Comparison of ENCODE assay signal across 12 cellular contexts in genomic region chr3:169604568-169604967, GRCh38. TPM values are rescaled to one million over a fixed set of nuclear protein-coding genes. Genes with fewer than 3 reads are reported as not detected.
A peak's percentile ranks its signal among the peaks of the same experiment; 100 is the strongest.
DNase-seq lines count a peak whose midpoint lies in the region; ATAC-seq and TF ChIP-seq lines count a peak whose summit lies in the region.
"Had no signal": no experiment of that assay in that cellular context is flagged by ENCODE, and none has a peak within 500 bp of the region (broad histone marks: within the 10 kb centered on the region; RNA-seq: fewer than 3 reads in every experiment).

No MANE protein-coding gene starts in this region.

- CTCF ChIA-PET in MCF 10A (lab: Yijun Ruan, JAX) = interaction anchor here (0.6 to 3.3 kb wide), 16 partner anchors 9 to 602 kb away, joined by 3 to 14 read pairs (median 3); no protein-coding TSS in a partner anchor
- CTCF ChIA-PET in CD4-positive, alpha-beta T cell (lab: Charles Lee) = no interaction called here

- no peaks in the 10 kb centered on the region for H3K4me1 Mint-ChIP-seq in MCF 10A (ENCODE audit: insufficient read depth, unreplicated experiment)
- peaks cover 4% of the 10 kb centered on the region for H3K4me1 Mint-ChIP-seq in endodermal cell
- H3K4me1 Mint-ChIP-seq in CD4-positive, alpha-beta T cell (ENCODE audit: low read depth) = no peaks in the 10 kb centered on the region
- H3K4me1 Mint-ChIP-seq: T-helper 17 cell had no signal

- H3K9ac ChIP-seq in endodermal cell (ENCODE audit: extremely low read depth, low read length, poor library complexity, severe bottlenecking) = no peak overlapping the region

- no TSS peak for BruUV-seq in MCF 10A (replicated peaks; lab: Mats Ljungman, UMichigan)

- peak; percentile 25 for DNase-seq in MCF 10A (ENCODE audit: unreplicated experiment)
- no peak for DNase-seq in breast epithelium (ENCODE audit: low spot score in 2 of 2)
- DNase-seq in NAMALWA (ENCODE audit: low spot score) = peak; percentile 40
- peak; percentile 52 for DNase-seq in endodermal cell
- DNase-seq in upper lobe of right lung = no peak
- no peak for DNase-seq in CD4-positive, alpha-beta T cell
- DNase-seq in retina = no peak
- DNase-seq: aorta, NCI-H446, T-helper 17 cell had no signal

- peak; percentile 18 for TF ChIP-seq CTCF in MCF 10A (IDR thresholded peaks at IDR 0.05; ENCODE audit: unreplicated experiment)
- no peak for TF ChIP-seq CTCF in breast epithelium (IDR thresholded peaks at IDR 0.05)
- peak; percentile 72 for TF ChIP-seq CTCF in endodermal cell (conservative IDR thresholded peaks at IDR 0.05)
- peak; percentile 11 for TF ChIP-seq CTCF in upper lobe of right lung (IDR thresholded peaks at IDR 0.05)
- no peak for TF ChIP-seq CTCF in CD4-positive, alpha-beta T cell (IDR thresholded peaks at IDR 0.05)

- POLR2A ChIA-PET in MCF 10A (lab: Yijun Ruan, JAX) = interaction anchor here (0.7 kb wide), 1 partner anchor 494 kb away, joined by 4 read pairs; no protein-coding TSS in a partner anchor
- POLR2A ChIA-PET in CD4-positive, alpha-beta T cell (lab: Charles Lee) = no interaction called here

- H3K4me3 ChIP-seq in breast epithelium (no peak overlapping the region), endodermal cell (ENCODE audit: low read length) (no peak overlapping the region), upper lobe of right lung (no peak overlapping the region)
- H3K4me3 ChIP-seq: skin epidermis had no signal

- H3K4me1 ChIP-seq in breast epithelium (no peaks in the 10 kb centered on the region), endodermal cell (ENCODE audit: control insufficient read depth, insufficient read depth, low read length) (no peaks in the 10 kb centered on the region), upper lobe of right lung (peaks cover 3% of the 10 kb centered on the region)

- ATAC-seq in upper lobe of right lung (no peak), GM19324 (IDR thresholded peaks at IDR 0.05; ENCODE audit: low FRiP score, unreplicated experiment) (no peak)
- no peak for ATAC-seq in CD4-positive, alpha-beta T cell (ENCODE audit: poor library complexity)
- ATAC-seq: T-helper 17 cell had no signal

- H3K4me3 Mint-ChIP-seq in MCF 10A (ENCODE audit: unreplicated experiment) (no peak overlapping the region), endodermal cell (no peak overlapping the region)
- H3K4me3 Mint-ChIP-seq in CD4-positive, alpha-beta T cell = no peak overlapping the region
- H3K4me3 Mint-ChIP-seq: T-helper 17 cell had no signal

- H3K36me3 Mint-ChIP-seq in MCF 10A (ENCODE audit: insufficient read depth, unreplicated experiment) = no peaks in the 10 kb centered on the region
- no peaks in the 10 kb centered on the region for H3K36me3 Mint-ChIP-seq in endodermal cell (ENCODE audit: low read depth)
- no peaks in the 10 kb centered on the region for H3K36me3 Mint-ChIP-seq in CD4-positive, alpha-beta T cell (ENCODE audit: low read depth)

- H3K27me3 ChIP-seq in breast epithelium = no peaks in the 10 kb centered on the region
- H3K27me3 ChIP-seq in endodermal cell (ENCODE audit: control insufficient read depth, insufficient read depth, low read length, poor library complexity, severe bottlenecking) = no peaks in the 10 kb centered on the region
- H3K27me3 ChIP-seq in upper lobe of right lung = no peaks in the 10 kb centered on the region
- H3K27me3 ChIP-seq in CD4-positive, alpha-beta T cell (ENCODE audit: control insufficient read depth, insufficient read depth, low read length) = peaks cover 4% of the 10 kb centered on the region

- H3K27me3 Mint-ChIP-seq in MCF 10A (ENCODE audit: insufficient read depth, unreplicated experiment) (no peaks in the 10 kb centered on the region), endodermal cell (ENCODE audit: insufficient read depth) (no peaks in the 10 kb centered on the region)
- H3K27me3 Mint-ChIP-seq in CD4-positive, alpha-beta T cell = peaks cover 12% of the 10 kb centered on the region

- H3K27ac Mint-ChIP-seq in MCF 10A (ENCODE audit: low read depth, unreplicated experiment) = no peak overlapping the region
- H3K27ac Mint-ChIP-seq in endodermal cell = peak overlapping the region; percentile 5
- no peak overlapping the region for H3K27ac Mint-ChIP-seq in CD4-positive, alpha-beta T cell
- H3K27ac Mint-ChIP-seq: T-helper 17 cell had no signal

- H3K36me3 ChIP-seq in breast epithelium (no peaks in the 10 kb centered on the region), endodermal cell (ENCODE audit: control insufficient read depth, insufficient read depth, low read length) (no peaks in the 10 kb centered on the region), upper lobe of right lung (no peaks in the 10 kb centered on the region)

- intact Hi-C loops in MCF 10A (cut with micrococcal nuclease) = no loop called here
- intact Hi-C loops in breast epithelium (cut with DNase I; ENCODE audit: low total_unique reads) = no loop called here
- intact Hi-C loops in upper lobe of right lung (cut with DNase I) = no loop called here
- intact Hi-C loops in CD4-positive, alpha-beta T cell (cut with DNase I, micrococcal nuclease) = no loop called here

- H3K27ac ChIP-seq in breast epithelium = no peak overlapping the region
- H3K27ac ChIP-seq in endodermal cell (ENCODE audit: low read depth, low read length) = no peak overlapping the region
- no peak overlapping the region for H3K27ac ChIP-seq in upper lobe of right lung
- no peak overlapping the region for H3K27ac ChIP-seq in CD4-positive, alpha-beta T cell (ENCODE audit: low read depth, low read length)
- H3K27ac ChIP-seq: skin epidermis had no signal

- TF ChIP-seq POLR2A in breast epithelium (IDR thresholded peaks at IDR 0.05) = no peak

- H3K9me3 ChIP-seq in breast epithelium = no peaks in the 10 kb centered on the region
- H3K9me3 ChIP-seq in endodermal cell (ENCODE audit: control insufficient read depth, low read length) = no peaks in the 10 kb centered on the region
- no peaks in the 10 kb centered on the region for H3K9me3 ChIP-seq in upper lobe of right lung
- H3K9me3 ChIP-seq in CD4-positive, alpha-beta T cell (ENCODE audit: control insufficient read depth, low read length) = no peaks in the 10 kb centered on the region

- WGBS in endodermal cell (ENCODE audit: insufficient coverage in 1 of 2, insufficient read length in 1 of 2), 2 experiments = no CpG with 5 or more reads among the region's 1 CpG

- H3K9me3 Mint-ChIP-seq in MCF 10A (ENCODE audit: unreplicated experiment) (no peaks in the 10 kb centered on the region), endodermal cell (no peaks in the 10 kb centered on the region)
- no peaks in the 10 kb centered on the region for H3K9me3 Mint-ChIP-seq in CD4-positive, alpha-beta T cell

RNA-seq across cellular contexts. Expression of gene MECOM, which starts 58.9 kb away (rescaled TPM):
- 5.2 and 7.1 TPM in 2 replicates for total RNA-seq in MCF 10A (2022)
- 10 to 100 TPM in 2 of 3 donors, 1 to 10 TPM in 1; 7.5 to 21.6 (median 13.9) TPM for total RNA-seq in breast epithelium
- under 1 TPM; 0.15 to 0.79 TPM for total RNA-seq in endodermal cell
- 12.8 TPM for polyA plus RNA-seq in endodermal cell (2013, experiment 1 of 2)
- 12.5 TPM for polyA plus RNA-seq in endodermal cell (2013, experiment 2 of 2)
- 87.8 TPM for total RNA-seq in upper lobe of right lung
- total RNA-seq in CD4-positive, alpha-beta T cell = not detected

Comparison
In these comparisons a context has a peak if more than half of its experiments do, and no peak if none do; other contexts are left out.
1. DNase-seq: peak in MCF 10A (single experiment), NAMALWA (single experiment) and endodermal cell (single experiment); none in breast epithelium (0 of 2), upper lobe of right lung (single experiment), CD4-positive, alpha-beta T cell (0 of 10) and retina (single experiment).
2. CTCF ChIP-seq: peak in MCF 10A (single experiment), endodermal cell (single experiment) and upper lobe of right lung (single experiment); none in breast epithelium (0 of 3) and CD4-positive, alpha-beta T cell (single experiment).